Comparison of ENCODE assay signal across 1 cellular context in genomic region chr17:47726796-47727703, GRCh38.
TF ChIP-seq lines count a peak whose summit lies in the region.

No MANE protein-coding gene starts in this region.

TF ChIP-seq in GM23338, 12 proteins besides CTCF, POLR2A, EP300 and RAD21 (continued from another document):
- TF ChIP-seq ZNF462 (CRISPR knock-in tag; IDR thresholded peaks at IDR 0.05), result no peak
- TF ChIP-seq JUNB (IDR thresholded peaks at IDR 0.05; ENCODE audit: unreplicated experiment), result no peak
- no peak for TF ChIP-seq STAT1 (IDR thresholded peaks at IDR 0.05; ENCODE audit: unreplicated experiment)
- TF ChIP-seq ETS1 (IDR thresholded peaks at IDR 0.05), result no peak
- TF ChIP-seq EZH2phosphoT487 (IDR thresholded peaks at IDR 0.05; ENCODE audit: unreplicated experiment), result no peak
- no peak for TF ChIP-seq EZH2 (IDR thresholded peaks at IDR 0.05; ENCODE audit: low read depth, unreplicated experiment)
- no peak for TF ChIP-seq ZNF114 (CRISPR knock-in tag; IDR thresholded peaks at IDR 0.05)
